In genomic region chr1:159827549-159827948, GRCh38 we compare ENCODE assay signal across 22 cellular contexts. TPM values are rescaled to one million over a fixed set of nuclear protein-coding genes. Genes with fewer than 3 reads are reported as not detected.
DNase-seq lines count a peak whose midpoint lies in the region; ATAC-seq, FAIRE-seq and TF ChIP-seq lines count a peak whose summit lies in the region.
"Had no signal": no experiment of that assay in that cellular context is flagged by ENCODE, and none has a peak within 500 bp of the region (broad histone marks: within the 10 kb centered on the region; RNA-seq: fewer than 3 reads in every experiment).

No MANE protein-coding gene starts in this region.

- peak overlapping the region in 1 of 2 donors; percentile 13 for H3K4me3 ChIP-seq in CD4-positive, alpha-beta memory T cell (ENCODE audit: low read length in 2 of 2)
- H3K4me3 ChIP-seq in Jurkat, Clone E6-1 (ENCODE audit: low read length), result no peak overlapping the region
- no peak overlapping the region for H3K4me3 ChIP-seq in GM12878
- H3K4me3 ChIP-seq: ovary, uterus had no signal

- POLR2A ChIA-PET in CD4-positive, alpha-beta memory T cell (lab: Charles Lee; ENCODE audit: partially characterized antibody), result interaction anchor here (0.6 to 3.4 kb wide), 10 partner anchors 26 to 97 kb away, joined by 3 to 25 read pairs (median 4); partner anchors contain the start of gene TAGLN2
- POLR2A ChIA-PET in GM12878 (lab: Charles Lee), result interaction anchor here (0.9 kb wide), 1 partner anchor 62 kb away, joined by 3 read pairs; no protein-coding TSS in a partner anchor

- CTCF ChIA-PET in CD4-positive, alpha-beta memory T cell (lab: Charles Lee; ENCODE audit: partially characterized antibody), result interaction anchor here (1.3 to 1.7 kb wide), 3 partner anchors 24 to 28 kb away, joined by 3 to 7 read pairs (median 5); no protein-coding TSS in a partner anchor
- CTCF ChIA-PET in GM12878 (lab: Yijun Ruan, JAX), result interaction anchor here (0.9 to 16.1 kb wide), 4 partner anchors 26 to 182 kb away, joined by 3 to 178 read pairs (median 5); partner anchors contain the start of gene FCRL6

- peaks cover 42% of the 10 kb centered on the region for H3K4me1 ChIP-seq in CD4-positive, alpha-beta memory T cell (ENCODE audit: insufficient read depth, low read length)
- peaks cover 35% of the 10 kb centered on the region for H3K4me1 ChIP-seq in GM12878 (ENCODE audit: control insufficient read depth, insufficient read depth, low read length)
- H3K4me1 ChIP-seq: uterus had no signal

- intact Hi-C loops in CD4-positive, alpha-beta memory T cell (cut with micrococcal nuclease), result no loop called here
- intact Hi-C loops in GM12878 (cut with micrococcal nuclease; ENCODE audit: unreplicated experiment), result loop anchor here (2.0 to 5.0 kb wide), 2 partner anchors 45 to 63 kb away; partner anchors contain the start of gene DUSP23

- H3K9me3 Mint-ChIP-seq in CD4-positive, alpha-beta memory T cell, result peaks cover 0 to 42% (median 19%) of the 10 kb centered on the region in 8 donors
- H3K9me3 Mint-ChIP-seq in natural killer cell treated with Interleukin-12 subunit alpha and Interleukin-12 subunit beta and Interleukin-15 and Interleukin-18, amount 100 ng/mL, for 72 hours, result no peaks in the 10 kb centered on the region
- H3K9me3 Mint-ChIP-seq: activated T-helper 1 cell treated with anti-CD3 and anti-CD28 coated beads, Interleukin-12 subunit alpha, Interleukin-12 subunit beta, Interleukin-2, Interleukin-4 antibody, amounts not matched to agents 30 ng/mL and 10 ng/mL and 1 ng/mL, durations not matched to agents 14 hours and 24 hours and 36 hours had no signal

- no peaks in the 10 kb centered on the region for H3K36me3 Mint-ChIP-seq in CD4-positive, alpha-beta memory T cell
- H3K36me3 Mint-ChIP-seq in natural killer cell treated with Interleukin-12 subunit alpha and Interleukin-12 subunit beta and Interleukin-15 and Interleukin-18, amount 100 ng/mL, for 72 hours, result peaks cover 10% of the 10 kb centered on the region

- ATAC-seq in GM12878 (no peak; the same call in 2 of the 3 replicates), HG02798 (IDR thresholded peaks at IDR 0.05; ENCODE audit: poor library complexity, unreplicated experiment) (no peak), GM21737 (IDR thresholded peaks at IDR 0.05; ENCODE audit: unreplicated experiment) (no peak)
- no peak for ATAC-seq in natural killer cell treated with Interleukin-12 subunit alpha and Interleukin-12 subunit beta and Interleukin-15 and Interleukin-18, amount 100 ng/mL, for 72 hours
- ATAC-seq: right cardiac atrium had no signal

- SMC1A ChIA-PET in GM12878 (lab: Charles Lee; ENCODE audit: uncharacterized antibody, unreplicated experiment), result interaction anchor here (0.6 to 3.4 kb wide), 7 partner anchors 12 to 180 kb away, joined by 3 to 21 read pairs (median 4); no protein-coding TSS in a partner anchor

- no peaks in the 10 kb centered on the region for H4K20me1 ChIP-seq in GM12878 (ENCODE audit: control insufficient read depth, insufficient read depth)

- no peak overlapping the region for H3K9ac ChIP-seq in GM12878 (ENCODE audit: control insufficient read depth, insufficient read depth, low read length)

- no peak for TF ChIP-seq RAD21 in GM12878 (IDR thresholded peaks at IDR 0.05; ENCODE audit: insufficient read depth, low read depth, low read length)

- H3K27ac ChIP-seq in CD4-positive, alpha-beta memory T cell (ENCODE audit: low read depth, low read length), result no peak overlapping the region
- H3K27ac ChIP-seq in GM12878 (ENCODE audit: control insufficient read depth, insufficient read depth), result no peak overlapping the region
- H3K27ac ChIP-seq: ovary, uterus, VCaP had no signal

- H3K4me1 Mint-ChIP-seq in CD4-positive, alpha-beta memory T cell, result peaks cover 35 to 56% (median 46%) of the 10 kb centered on the region in 4 donors
- H3K4me1 Mint-ChIP-seq in natural killer cell treated with Interleukin-12 subunit alpha and Interleukin-12 subunit beta and Interleukin-15 and Interleukin-18, amount 100 ng/mL, for 72 hours (ENCODE audit: low read depth in 2 of 2), result peaks cover 74 to 76% of the 10 kb centered on the region in 2 donors

- no peak for FAIRE-seq in GM12878 (lab: Jason Lieb, UNC)

- H3K4me3 Mint-ChIP-seq in CD4-positive, alpha-beta memory T cell, result peak overlapping the region in 6 of 8 donors; percentile 54 to 74 (median 66)
- peak overlapping the region; percentile 77 for H3K4me3 Mint-ChIP-seq in natural killer cell treated with Interleukin-12 subunit alpha and Interleukin-12 subunit beta and Interleukin-15 and Interleukin-18, amount 100 ng/mL, for 72 hours

- H3K27me3 ChIP-seq in CD4-positive, alpha-beta memory T cell (ENCODE audit: insufficient read depth, low read length), result no peaks in the 10 kb centered on the region
- H3K27me3 ChIP-seq in GM12878 (replicated peaks in 1 of 2; ENCODE audit: control insufficient read depth in 2 of 2, insufficient read depth in 2 of 2, low read length in 1 of 2), result peaks cover 0 to 4% of the 10 kb centered on the region in 2 experiments; a peak in 1 of 4 replicates
- H3K27me3 ChIP-seq: ovary, uterus had no signal

- 79% methylated on average over 3 of the region's 3 CpGs for WGBS in GM12878 (ENCODE audit: insufficient coverage, insufficient replicate concordance, low lambda C conversion rate, missing lambda C conversion rate)

- no peak overlapping the region for H3K4me2 ChIP-seq in GM12878 (ENCODE audit: control insufficient read depth, insufficient read depth)

- TF ChIP-seq POLR2A in GM12878 (IDR thresholded peaks at IDR 0.05; ENCODE audit: low read depth, low read length), result no peak

- no peaks in the 10 kb centered on the region for H3K9me3 ChIP-seq in CD4-positive, alpha-beta memory T cell (ENCODE audit: control insufficient read depth in 1 of 2, low read length in 2 of 2)
- peaks cover 2% of the 10 kb centered on the region; the same call in 1 of the 3 replicates for H3K9me3 ChIP-seq in GM12878 (replicated peaks; ENCODE audit: control insufficient read depth, insufficient read depth, low read length)
- H3K9me3 ChIP-seq: ovary, uterus had no signal

- peak overlapping the region in 5 of 7 donors; percentile 12 to 68 (median 54) for H3K27ac Mint-ChIP-seq in CD4-positive, alpha-beta memory T cell
- H3K27ac Mint-ChIP-seq in natural killer cell treated with Interleukin-12 subunit alpha and Interleukin-12 subunit beta and Interleukin-15 and Interleukin-18, amount 100 ng/mL, for 72 hours, result peak overlapping the region; percentile 85 to 95

- BruUV-seq in GM12878 (replicated peaks; lab: Mats Ljungman, UMichigan), result no TSS peak

- peak in 4 of 5 donors; percentile 39 to 52 (median 46) for DNase-seq in CD4-positive, alpha-beta memory T cell
- peak; percentile 42 for DNase-seq in Jurkat, Clone E6-1 (ENCODE audit: low read depth, low spot score)
- DNase-seq in GM12878 (ENCODE audit: low read depth, low spot score) (no peak), NCI-H2107 treated with DMSO at 0.1 percent for 48 hours (lab: John Stamatoyannopoulos, UW; ENCODE audit: unreplicated experiment) (no peak)
- no peak for DNase-seq in natural killer cell treated with Interleukin-12 subunit alpha and Interleukin-12 subunit beta and Interleukin-15 and Interleukin-18, amount 100 ng/mL, for 72 hours (ENCODE audit: low spot score)
- DNase-seq: DMS79, KBM-7, mesendoderm, naive B cell, NCI-H187, NCI-H526 treated with DMSO at 0.1 percent for 48 hours, ovary, right cardiac atrium, RPMI8226, uterus had no signal

- H3K27me3 Mint-ChIP-seq in CD4-positive, alpha-beta memory T cell, result no peaks in the 10 kb centered on the region
- H3K27me3 Mint-ChIP-seq in natural killer cell treated with Interleukin-12 subunit alpha and Interleukin-12 subunit beta and Interleukin-15 and Interleukin-18, amount 100 ng/mL, for 72 hours, result peaks cover 10 to 26% of the 10 kb centered on the region in 2 donors

- TF ChIP-seq CTCF in GM12878 (IDR thresholded peaks at IDR 0.05 in 2 of 3, conservative IDR thresholded peaks at IDR 0.05 in 1 of 3; ENCODE audit: control insufficient read depth in 2 of 3, extremely low read depth in 1 of 3, insufficient read depth in 1 of 3, low read depth in 3 of 3, low read length in 3 of 3), result no peak

- RAD21 ChIA-PET in GM12878 (lab: Charles Lee; ENCODE audit: unreplicated experiment), result interaction anchor here (0.8 to 1.0 kb wide), 3 partner anchors 28 to 65 kb away, joined by 4 to 5 read pairs (median 4); no protein-coding TSS in a partner anchor

- no peaks in the 10 kb centered on the region for H3K36me3 ChIP-seq in CD4-positive, alpha-beta memory T cell (ENCODE audit: insufficient read depth, low read length)
- no peaks in the 10 kb centered on the region for H3K36me3 ChIP-seq in GM12878 (ENCODE audit: control insufficient read depth in 2 of 2, insufficient read depth in 2 of 2, low read length in 1 of 2)
- H3K36me3 ChIP-seq: ovary, uterus had no signal

- TF ChIP-seq EP300 in GM12878 (IDR thresholded peaks at IDR 0.05; ENCODE audit: borderline replicate concordance in 1 of 2, control insufficient read depth in 1 of 2, low read depth in 2 of 2, low read length in 2 of 2), result no peak

- no peaks in the 10 kb centered on the region for H3K79me2 ChIP-seq in GM12878 (ENCODE audit: control insufficient read depth, insufficient read depth, low read length)

- in situ Hi-C loops in GM12878 (cut with MboI), result no loop called here

- H2AFZ ChIP-seq in GM12878 (ENCODE audit: control insufficient read depth, low read depth, low read length), result no peak overlapping the region

RNA-seq across cellular contexts. Expression of gene SLAMF8, which starts 0.9 kb away (rescaled TPM):
- 1 to 10 TPM; 2.0 TPM for total RNA-seq in CD4-positive, alpha-beta memory T cell
- polyA plus RNA-seq in CD4-positive, alpha-beta memory T cell, result not detected
- 4.4 TPM for polyA plus RNA-seq in Jurkat, Clone E6-1 (2012; ENCODE audit: insufficient read depth, insufficient read length)
- total RNA-seq in GM12878 (2013; cell fraction: nucleolus; rRNA removed), result 0.61 TPM in 1 of 2 replicates, not detected in the other
- total RNA-seq in GM12878 (2014; rRNA removed) (0.06 TPM in 1 of 2 replicates, not detected in the other), GM12878 (2014; rRNA removed; fragmentation: Illumina TruSeq; extraction: Trizol) (0.05 TPM in 1 of 2 replicates, not detected in the other), GM12878 (2021) (0.08 TPM in 1 of 2 replicates, not detected in the other)
- not detected for polyA plus RNA-seq in GM12878 (2011; ENCODE audit: low read depth)
- polyA plus RNA-seq in GM12878 (2011; rRNA removed) (0.26 and 0.69 TPM in 2 replicates), GM12878 (2014; fragmentation: Illumina TruSeq; extraction: Trizol) (0.21 TPM in 1 of 2 replicates, not detected in the other), GM12878 (2014; fragmentation: Nextera tagmentation; extraction: Ambion mirVana) (under 1 TPM; 0.04 to 0.10 TPM), GM12878 (2014; rRNA removed) (0.14 and 0.26 TPM in 2 replicates), GM12878 (2016; fragmentation: Nextera tagmentation; extraction: Ambion mirVana) (under 1 TPM in 1 of 2 experiments, not detected in 1; 0.07 TPM)
- polyA plus RNA-seq in GM12878 (2011; cell fraction: cytosol; rRNA removed), result 0.66 and 0.79 TPM in 2 replicates
- polyA plus RNA-seq in GM12878 (2011; cell fraction: nucleus; rRNA removed), result 0.37 and 0.67 TPM in 2 replicates
- 0.10 TPM in 1 of 2 replicates, not detected in the other for polyA plus RNA-seq in GM12878 (2012)
- polyA minus RNA-seq in GM12878 (2011; rRNA and poly(A)+ RNA removed), result 0.15 and 0.73 TPM in 2 replicates
- not detected in 2 replicates for polyA minus RNA-seq in GM12878 (2011; cell fraction: cytosol; rRNA and poly(A)+ RNA removed)
- polyA minus RNA-seq in GM12878 (2011; cell fraction: nucleus; rRNA and poly(A)+ RNA removed), result 0.12 and 0.77 TPM in 2 replicates
- 1 to 10 TPM in 1 of 2 donors, under 1 TPM in 1; 0.29 to 2.1 TPM for total RNA-seq in natural killer cell treated with Interleukin-12 subunit alpha and Interleukin-12 subunit beta and Interleukin-15 and Interleukin-18, amount 100 ng/mL, for 72 hours
- total RNA-seq: glomerular endothelial cell had no signal

RNA-seq across cellular contexts. Expression of gene FCRL6, which starts 25.4 kb away (rescaled TPM):
- total RNA-seq in CD4-positive, alpha-beta memory T cell, result under 1 TPM; 0.41 to 0.55 TPM
- under 1 TPM; 0.20 to 0.78 TPM for polyA plus RNA-seq in CD4-positive, alpha-beta memory T cell
- polyA plus RNA-seq in Jurkat, Clone E6-1 (2012; ENCODE audit: insufficient read depth, insufficient read length), result not detected
- total RNA-seq in GM12878 (2013; cell fraction: nucleolus; rRNA removed), result not detected in 2 replicates
- total RNA-seq in GM12878 (2014; rRNA removed) (0.11 and 0.60 TPM in 2 replicates), GM12878 (2014; rRNA removed; fragmentation: Illumina TruSeq; extraction: Trizol) (not detected in 2 replicates), GM12878 (2021) (0.11 TPM in 1 of 2 replicates, not detected in the other)
- polyA plus RNA-seq in GM12878 (2011; ENCODE audit: low read depth), result not detected
- polyA plus RNA-seq in GM12878 (2011; rRNA removed) (0.16 and 0.17 TPM in 2 replicates), GM12878 (2014; fragmentation: Illumina TruSeq; extraction: Trizol) (0.04 TPM in 1 of 2 replicates, not detected in the other), GM12878 (2014; fragmentation: Nextera tagmentation; extraction: Ambion mirVana) (not detected), GM12878 (2014; rRNA removed) (not detected in 2 replicates), GM12878 (2016; fragmentation: Nextera tagmentation; extraction: Ambion mirVana) (not detected)
- 0.18 and 0.46 TPM in 2 replicates for polyA plus RNA-seq in GM12878 (2011; cell fraction: cytosol; rRNA removed)
- 0.35 and 0.37 TPM in 2 replicates for polyA plus RNA-seq in GM12878 (2011; cell fraction: nucleus; rRNA removed)
- not detected in 2 replicates for polyA plus RNA-seq in GM12878 (2012)
- polyA minus RNA-seq in GM12878 (2011; rRNA and poly(A)+ RNA removed), result not detected in 2 replicates
- not detected in 2 replicates for polyA minus RNA-seq in GM12878 (2011; cell fraction: cytosol; rRNA and poly(A)+ RNA removed)
- polyA minus RNA-seq in GM12878 (2011; cell fraction: nucleus; rRNA and poly(A)+ RNA removed), result 0.36 and 0.38 TPM in 2 replicates
- under 1 TPM in 1 of 2 donors, not detected in 1; 0.81 TPM for total RNA-seq in natural killer cell treated with Interleukin-12 subunit alpha and Interleukin-12 subunit beta and Interleukin-15 and Interleukin-18, amount 100 ng/mL, for 72 hours
- total RNA-seq: activated T-helper 1 cell treated with anti-CD3 and anti-CD28 coated beads, Interleukin-12 subunit alpha, Interleukin-12 subunit beta, Interleukin-2, Interleukin-4 antibody, amounts not matched to agents 30 ng/mL and 10 ng/mL and 1 ng/mL, durations not matched to agents 14 hours and 24 hours and 36 hours; glomerular endothelial cell; T-helper 2 cell treated with Interferon-gamma antibody and Interleukin-4, amounts not matched to agents 100 ng/mL and 5 ng/mL, for 36 hours had no signal

RNA-seq across cellular contexts. Expression of gene VSIG8, which starts 34.9 kb away (rescaled TPM):
- total RNA-seq in CD4-positive, alpha-beta memory T cell, result not detected
- not detected for polyA plus RNA-seq in CD4-positive, alpha-beta memory T cell
- not detected for polyA plus RNA-seq in Jurkat, Clone E6-1 (2012; ENCODE audit: insufficient read depth, insufficient read length)
- not detected in 2 replicates for total RNA-seq in GM12878 (2013; cell fraction: nucleolus; rRNA removed)
- total RNA-seq in GM12878 (2014; rRNA removed) (not detected in 2 replicates), GM12878 (2014; rRNA removed; fragmentation: Illumina TruSeq; extraction: Trizol) (not detected in 2 replicates), GM12878 (2021) (not detected in 2 replicates)
- not detected for polyA plus RNA-seq in GM12878 (2011; ENCODE audit: low read depth)
- polyA plus RNA-seq in GM12878 (2011; rRNA removed) (not detected in 2 replicates), GM12878 (2014; fragmentation: Illumina TruSeq; extraction: Trizol) (not detected in 2 replicates), GM12878 (2014; fragmentation: Nextera tagmentation; extraction: Ambion mirVana) (not detected), GM12878 (2014; rRNA removed) (not detected in 2 replicates), GM12878 (2016; fragmentation: Nextera tagmentation; extraction: Ambion mirVana) (not detected)
- not detected in 2 replicates for polyA plus RNA-seq in GM12878 (2011; cell fraction: cytosol; rRNA removed)
- 0.09 TPM in 1 of 2 replicates, not detected in the other for polyA plus RNA-seq in GM12878 (2011; cell fraction: nucleus; rRNA removed)
- polyA plus RNA-seq in GM12878 (2012), result 0.07 TPM in 1 of 2 replicates, not detected in the other
- not detected in 2 replicates for polyA minus RNA-seq in GM12878 (2011; rRNA and poly(A)+ RNA removed)
- polyA minus RNA-seq in GM12878 (2011; cell fraction: cytosol; rRNA and poly(A)+ RNA removed), result not detected in 2 replicates
- polyA minus RNA-seq in GM12878 (2011; cell fraction: nucleus; rRNA and poly(A)+ RNA removed), result not detected in 2 replicates
- not detected for total RNA-seq in natural killer cell treated with Interleukin-12 subunit alpha and Interleukin-12 subunit beta and Interleukin-15 and Interleukin-18, amount 100 ng/mL, for 72 hours
- total RNA-seq: activated T-helper 1 cell treated with anti-CD3 and anti-CD28 coated beads, Interleukin-12 subunit alpha, Interleukin-12 subunit beta, Interleukin-2, Interleukin-4 antibody, amounts not matched to agents 30 ng/mL and 10 ng/mL and 1 ng/mL, durations not matched to agents 14 hours and 24 hours and 36 hours; subcutaneous adipose tissue; T-helper 2 cell treated with Interferon-gamma antibody and Interleukin-4, amounts not matched to agents 100 ng/mL and 5 ng/mL, for 36 hours had no signal

RNA-seq across cellular contexts. Expression of gene DUSP23, which starts 46.8 kb away (rescaled TPM):
- 10 to 100 TPM; 14.5 to 15.7 TPM for total RNA-seq in CD4-positive, alpha-beta memory T cell
- 10 to 100 TPM; 44.8 to 73.8 TPM for polyA plus RNA-seq in CD4-positive, alpha-beta memory T cell
- not detected for polyA plus RNA-seq in Jurkat, Clone E6-1 (2012; ENCODE audit: insufficient read depth, insufficient read length)
- 0.95 TPM in 1 of 2 replicates, not detected in the other for total RNA-seq in GM12878 (2013; cell fraction: nucleolus; rRNA removed)
- total RNA-seq in GM12878 (2014; rRNA removed) (3.2 and 6.9 TPM in 2 replicates), GM12878 (2014; rRNA removed; fragmentation: Illumina TruSeq; extraction: Trizol) (1.3 and 1.6 TPM in 2 replicates), GM12878 (2021) (4.0 and 4.3 TPM in 2 replicates)
- 1.9 TPM for polyA plus RNA-seq in GM12878 (2011; ENCODE audit: low read depth)
- polyA plus RNA-seq in GM12878 (2011; rRNA removed) (4.1 and 6.0 TPM in 2 replicates), GM12878 (2014; fragmentation: Illumina TruSeq; extraction: Trizol) (1.3 TPM in 1 of 2 replicates, not detected in the other), GM12878 (2014; fragmentation: Nextera tagmentation; extraction: Ambion mirVana) (1 to 10 TPM in 1 of 2 experiments, not detected in 1; 1.1 TPM), GM12878 (2014; rRNA removed) (4.1 and 5.6 TPM in 2 replicates), GM12878 (2016; fragmentation: Nextera tagmentation; extraction: Ambion mirVana) (1 to 10 TPM; 4.1 to 5.7 TPM)
- polyA plus RNA-seq in GM12878 (2011; cell fraction: cytosol; rRNA removed), result 10.0 and 12.1 TPM in 2 replicates
- polyA plus RNA-seq in GM12878 (2011; cell fraction: nucleus; rRNA removed), result 4.0 and 5.3 TPM in 2 replicates
- 9.5 and 10.7 TPM in 2 replicates for polyA plus RNA-seq in GM12878 (2012)
- 1.0 and 1.9 TPM in 2 replicates for polyA minus RNA-seq in GM12878 (2011; rRNA and poly(A)+ RNA removed)
- polyA minus RNA-seq in GM12878 (2011; cell fraction: cytosol; rRNA and poly(A)+ RNA removed), result 1.9 TPM in 1 of 2 replicates, not detected in the other
- 0.36 and 0.67 TPM in 2 replicates for polyA minus RNA-seq in GM12878 (2011; cell fraction: nucleus; rRNA and poly(A)+ RNA removed)
- 10 to 100 TPM; 10.7 to 14.4 TPM for total RNA-seq in natural killer cell treated with Interleukin-12 subunit alpha and Interleukin-12 subunit beta and Interleukin-15 and Interleukin-18, amount 100 ng/mL, for 72 hours

Comparison
In these comparisons a context has a peak if more than half of its experiments do, and no peak if none do; other contexts are left out.
1. DNase-seq: peak in CD4-positive, alpha-beta memory T cell (4 of 5) and Jurkat, Clone E6-1 (single experiment); none in GM12878 (single experiment), natural killer cell treated with Interleukin-12 subunit alpha and Interleukin-12 subunit beta and Interleukin-15 and Interleukin-18, amount 100 ng/mL, for 72 hours (single experiment) and NCI-H2107 treated with DMSO at 0.1 percent for 48 hours (single experiment).